Comparison of ENCODE assay signal across 8 cellular contexts in the genomic region with DNA sequence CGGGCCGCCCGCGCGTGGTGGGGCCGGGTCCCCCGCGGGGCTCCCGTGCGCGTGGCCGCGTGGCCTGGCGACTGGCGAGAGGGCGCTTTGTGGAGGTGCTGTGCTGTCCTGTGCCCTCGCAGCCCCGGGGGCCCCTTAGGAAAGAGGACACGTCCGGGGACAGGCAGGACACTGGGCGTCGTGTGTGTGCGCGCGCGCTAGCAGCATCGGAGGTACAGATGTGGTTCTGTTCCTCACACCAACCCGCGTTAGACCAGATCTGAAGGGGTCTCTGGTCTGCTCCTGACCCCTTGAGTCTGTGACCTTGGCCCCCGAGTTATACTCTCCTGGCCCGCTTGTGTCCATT. TPM values are rescaled to one million over a fixed set of nuclear protein-coding genes. Genes with fewer than 3 reads are reported as not detected.
DNase-seq lines count a peak whose midpoint lies in the region; ATAC-seq, FAIRE-seq and TF ChIP-seq lines count a peak whose summit lies in the region.

No MANE protein-coding gene starts in this region.

- H3K27me3 ChIP-seq in CD4-positive, alpha-beta T cell (ENCODE audit: control insufficient read depth, insufficient read depth, low read length) = peaks cover 41% of the 10 kb centered on the region
- peaks cover 2 to 3% of the 10 kb centered on the region in 2 experiments for H3K27me3 ChIP-seq in endothelial cell of umbilical vein (ENCODE audit: control insufficient read depth in 2 of 2, insufficient read depth in 2 of 2, low read length in 2 of 2)

- TF ChIP-seq POLR2A in endothelial cell of umbilical vein (IDR thresholded peaks at IDR 0.05; ENCODE audit: low read depth, low read length) = no peak

- dilution Hi-C loops in endothelial cell of umbilical vein (cut with MboI; ENCODE audit: extremely low pct_ligation_motif_present, low sequenced_read_pairs) = no loop called here

- no peaks in the 10 kb centered on the region for H4K20me1 ChIP-seq in endothelial cell of umbilical vein (replicated peaks; ENCODE audit: control insufficient read depth, extremely low read depth, insufficient read depth, low read length)

- no peaks in the 10 kb centered on the region for H3K36me3 Mint-ChIP-seq in CD4-positive, alpha-beta T cell (ENCODE audit: low read depth)
- H3K36me3 Mint-ChIP-seq in IgD-negative memory B cell = peaks cover 2% of the 10 kb centered on the region
- peaks cover 8% of the 10 kb centered on the region for H3K36me3 Mint-ChIP-seq in nephron progenitor cell (ENCODE audit: low read depth)

- H3K4me2 ChIP-seq in endothelial cell of umbilical vein (ENCODE audit: insufficient read depth, low read length) = peak overlapping the region; percentile 70

- peak overlapping the region; percentile 73 for H3K4me3 Mint-ChIP-seq in CD4-positive, alpha-beta T cell
- H3K4me3 Mint-ChIP-seq in IgD-negative memory B cell (peak overlapping the region; percentile 25 to 82 (median 34)), nephron progenitor cell (peak overlapping the region; percentile 78)

- no peaks in the 10 kb centered on the region for H3K9me1 ChIP-seq in endothelial cell of umbilical vein (replicated peaks; ENCODE audit: control insufficient read depth, extremely low read depth, insufficient read depth, low read length)

- H3K9ac ChIP-seq in endothelial cell of umbilical vein (replicated peaks; ENCODE audit: extremely low read depth, insufficient read depth, low read length) = no peak overlapping the region

- H3K27ac ChIP-seq in CD4-positive, alpha-beta T cell (ENCODE audit: low read depth, low read length) = no peak overlapping the region
- H3K27ac ChIP-seq in endothelial cell of umbilical vein (ENCODE audit: insufficient read depth, low read depth, low read length) = no peak overlapping the region

- BruUV-seq in endothelial cell of umbilical vein (replicated peaks; lab: Mats Ljungman, UMichigan) = no TSS peak

- H3K27ac Mint-ChIP-seq in CD4-positive, alpha-beta T cell = no peak overlapping the region
- H3K27ac Mint-ChIP-seq in IgD-negative memory B cell = no peak overlapping the region
- H3K27ac Mint-ChIP-seq in nephron progenitor cell = no peak overlapping the region

- H3K4me1 ChIP-seq in endothelial cell of umbilical vein (ENCODE audit: control insufficient read depth, extremely low read depth, insufficient read depth, low read length) = peaks cover 7% of the 10 kb centered on the region

- peaks cover 54% of the 10 kb centered on the region for H3K27me3 Mint-ChIP-seq in CD4-positive, alpha-beta T cell
- H3K27me3 Mint-ChIP-seq in IgD-negative memory B cell = peaks cover 37% of the 10 kb centered on the region
- H3K27me3 Mint-ChIP-seq in nephron progenitor cell (ENCODE audit: low read depth, poor library complexity) = peaks cover 88% of the 10 kb centered on the region

- CTCF ChIA-PET in CD4-positive, alpha-beta T cell (lab: Charles Lee) = no interaction called here
- CTCF ChIA-PET in endothelial cell of umbilical vein (lab: Charles Lee) = interaction anchor here (1.0 kb wide), 1 partner anchor 78 kb away, joined by 5 read pairs; no protein-coding TSS in a partner anchor

- no peak for TF ChIP-seq CTCF in CD4-positive, alpha-beta T cell (IDR thresholded peaks at IDR 0.05)
- no peak for TF ChIP-seq CTCF in endothelial cell of umbilical vein (IDR thresholded peaks at IDR 0.05; ENCODE audit: extremely low read depth in 1 of 2, insufficient read depth in 1 of 2, low read depth in 1 of 2, low read length in 2 of 2)
- no peak for TF ChIP-seq CTCF in nephron progenitor cell (IDR thresholded peaks at IDR 0.05)

- no peak for ATAC-seq in CD4-positive, alpha-beta T cell (ENCODE audit: poor library complexity)
- ATAC-seq in HG03280 (IDR thresholded peaks at IDR 0.05; ENCODE audit: unreplicated experiment) (no peak), HG03460 (IDR thresholded peaks at IDR 0.05; ENCODE audit: unreplicated experiment) (no peak), GM18502 (IDR thresholded peaks at IDR 0.05; ENCODE audit: poor library complexity, unreplicated experiment) (no peak)

- POLR2A ChIA-PET in CD4-positive, alpha-beta T cell (lab: Charles Lee) = no interaction called here
- POLR2A ChIA-PET in endothelial cell of umbilical vein (lab: Charles Lee) = no interaction called here

- H3K79me2 ChIP-seq in endothelial cell of umbilical vein (ENCODE audit: control insufficient read depth, insufficient read depth, low read length) = no peaks in the 10 kb centered on the region

- H2AFZ ChIP-seq in endothelial cell of umbilical vein (ENCODE audit: low read depth, low read length) = peak overlapping the region; percentile 99

- no peak for FAIRE-seq in endothelial cell of umbilical vein (lab: Jason Lieb, UNC)

- no peaks in the 10 kb centered on the region for H3K9me3 ChIP-seq in CD4-positive, alpha-beta T cell (ENCODE audit: control insufficient read depth, low read length)
- H3K9me3 ChIP-seq in endothelial cell of umbilical vein (replicated peaks; ENCODE audit: control insufficient read depth, insufficient read depth, low read length) = no peaks in the 10 kb centered on the region

- DNase-seq in CD4-positive, alpha-beta T cell = peak in 1 of 10 experiments; percentile 0
- peak; percentile 5 for DNase-seq in endothelial cell of umbilical vein (ENCODE audit: low read depth, low spot score)
- no peak for DNase-seq in nephron progenitor cell
- no peak for DNase-seq in dedifferentiated amniotic fluid mesenchymal stem cell (ENCODE audit: extremely low spot score)

- H3K9me3 Mint-ChIP-seq in CD4-positive, alpha-beta T cell = no peaks in the 10 kb centered on the region
- peaks cover 0 to 6% (median 6%) of the 10 kb centered on the region in 3 donors for H3K9me3 Mint-ChIP-seq in IgD-negative memory B cell
- peaks cover 20% of the 10 kb centered on the region for H3K9me3 Mint-ChIP-seq in nephron progenitor cell

- H3K36me3 ChIP-seq in endothelial cell of umbilical vein (ENCODE audit: control insufficient read depth in 2 of 2, extremely low read depth in 1 of 2, insufficient read depth in 2 of 2, low read length in 2 of 2) = no peaks in the 10 kb centered on the region

- peak overlapping the region; percentile 19 to 62 (median 44) for H3K4me3 ChIP-seq in endothelial cell of umbilical vein (replicated peaks in 1 of 3; ENCODE audit: insufficient read depth in 1 of 3, low read depth in 1 of 3, low read length in 3 of 3)

- H3K4me1 Mint-ChIP-seq in CD4-positive, alpha-beta T cell (ENCODE audit: low read depth) = peaks cover 26% of the 10 kb centered on the region
- H3K4me1 Mint-ChIP-seq in IgD-negative memory B cell (peaks cover 3 to 17% (median 4%) of the 10 kb centered on the region in 3 donors), nephron progenitor cell (peaks cover 12% of the 10 kb centered on the region)

- intact Hi-C loops in CD4-positive, alpha-beta T cell (cut with DNase I, micrococcal nuclease) = no loop called here
- intact Hi-C loops in endothelial cell of umbilical vein (cut with micrococcal nuclease) = loop anchor here (1.0 to 5.0 kb wide), 4 partner anchors 48 to 109 kb away; partner anchors contain the start of gene MTR

TF ChIP-seq in endothelial cell of umbilical vein, 7 proteins besides CTCF, POLR2A, EP300 and RAD21:
- TF ChIP-seq POLR2AphosphoS5 (IDR thresholded peaks at IDR 0.05; ENCODE audit: insufficient read depth, low read depth, low read length) (no peak), JUN (IDR thresholded peaks at IDR 0.05; ENCODE audit: borderline replicate concordance, insufficient read depth, insufficient read length, low read depth) (no peak), MYC (IDR thresholded peaks at IDR 0.05; ENCODE audit: low read depth, low read length) (no peak), GATA2 (IDR thresholded peaks at IDR 0.05; ENCODE audit: insufficient read depth, insufficient read length, low read depth, low read length) (no peak), FOS (IDR thresholded peaks at IDR 0.05; ENCODE audit: borderline replicate concordance, insufficient read depth, low read length) (no peak), EZH2 (IDR thresholded peaks at IDR 0.05; ENCODE audit: borderline replicate concordance, low read depth, low read length, severe bottlenecking) (no peak)
- TF ChIP-seq, protein P1, sequence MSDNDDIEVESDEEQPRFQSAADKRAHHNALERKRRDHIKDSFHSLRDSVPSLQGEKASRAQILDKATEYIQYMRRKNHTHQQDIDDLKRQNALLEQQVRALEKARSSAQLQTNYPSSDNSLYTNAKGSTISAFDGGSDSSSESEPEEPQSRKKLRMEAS (IDR thresholded peaks at IDR 0.05; ENCODE audit: insufficient read depth, insufficient read length) = no peak
TF ChIP-seq in endothelial cell of umbilical vein: peak in this region for 0.

RNA-seq across cellular contexts. Expression of gene ACTN2, which starts 0.5 kb away (rescaled TPM):
- under 1 TPM in 1 of 2 experiments, not detected in 1; 0.28 TPM for total RNA-seq in CD4-positive, alpha-beta T cell
- polyA plus RNA-seq in IgD-negative memory B cell (not detected), endothelial cell of umbilical vein (0.22 and 0.33 TPM in 2 replicates)
- 0.28 and 0.55 TPM in 2 replicates for total RNA-seq in endothelial cell of umbilical vein
- 0.05 and 0.16 TPM in 2 replicates for polyA plus RNA-seq in endothelial cell of umbilical vein (2011; cell fraction: cytosol; rRNA removed)
- polyA plus RNA-seq in endothelial cell of umbilical vein (2011; cell fraction: nucleus; rRNA removed) = 2.6 and 3.4 TPM in 2 replicates
- 1.2 and 2.0 TPM in 2 replicates for polyA plus RNA-seq in endothelial cell of umbilical vein (2012)
- polyA minus RNA-seq in endothelial cell of umbilical vein = 0.15 and 0.19 TPM in 2 replicates
- polyA minus RNA-seq in endothelial cell of umbilical vein (2011; cell fraction: cytosol; rRNA and poly(A)+ RNA removed) = not detected
- 0.43 and 0.82 TPM in 2 replicates for polyA minus RNA-seq in endothelial cell of umbilical vein (2011; cell fraction: nucleus; rRNA and poly(A)+ RNA removed)
